10 cellular contexts compared by ENCODE assay signal in genomic region chr12:53182836-53183235, GRCh38. TPM values are rescaled to one million over a fixed set of nuclear protein-coding genes. Genes with fewer than 3 reads are reported as not detected.
DNase-seq lines count a peak whose midpoint lies in the region; ATAC-seq and TF ChIP-seq lines count a peak whose summit lies in the region.
"Had no signal": no experiment of that assay in that cellular context is flagged by ENCODE, and none has a peak within 500 bp of the region (broad histone marks: within the 10 kb centered on the region; RNA-seq: fewer than 3 reads in every experiment).

No MANE protein-coding gene starts in this region.

- peak overlapping the region in 1 of 2 experiments; percentile 92; a peak in 2 of 4 replicates for H3K4me3 ChIP-seq in DND-41 (ENCODE audit: low read depth in 1 of 2, low read length in 2 of 2)
- H3K4me3 ChIP-seq in colonic mucosa = no peak overlapping the region
- peak overlapping the region; percentile 8 for H3K4me3 ChIP-seq in neuron (ENCODE audit: low read length)
- no peak overlapping the region for H3K4me3 ChIP-seq in WERI-Rb-1 (ENCODE audit: low read depth, low read length)

- H3K27me3 ChIP-seq in DND-41 (ENCODE audit: insufficient read depth, low read length, poor library complexity) (no peaks in the 10 kb centered on the region), colonic mucosa (no peaks in the 10 kb centered on the region), neuron (ENCODE audit: insufficient read depth, low read length) (no peaks in the 10 kb centered on the region), WERI-Rb-1 (ENCODE audit: insufficient read depth, low read depth, severe bottlenecking) (no peaks in the 10 kb centered on the region)

- H3K4me2 ChIP-seq in DND-41 (ENCODE audit: insufficient read depth, low read length) = peak overlapping the region; percentile 100

- H3K4me1 ChIP-seq in DND-41 (ENCODE audit: insufficient read depth, low read length) (peaks cover 43% of the 10 kb centered on the region), colonic mucosa (peaks cover 15% of the 10 kb centered on the region), neuron (ENCODE audit: insufficient read depth, low read length) (peaks cover 24% of the 10 kb centered on the region)

- peaks cover 24% of the 10 kb centered on the region for H4K20me1 ChIP-seq in DND-41 (ENCODE audit: insufficient read depth, low read length)

- ATAC-seq in DND-41 (ENCODE audit: insufficient read depth, low read depth) = no peak
- ATAC-seq in activated CD4-positive, CD25-positive, alpha-beta regulatory T cell treated with anti-CD3 and anti-CD28 coated beads, Interleukin-2, amount 50 U/mL, for 24 hours = no peak

- POLR2A ChIA-PET in GM10248 (lab: Yijun Ruan, JAX) = interaction anchor here (1.0 kb wide), 1 partner anchor 37 kb away, joined by 4 read pairs; no protein-coding TSS in a partner anchor

- no peak for DNase-seq in DND-41
- peak; percentile 12 for DNase-seq in NOMO-1 treated with dmso at 0.1 percent for 144 hours (lab: John Stamatoyannopoulos, UW; ENCODE audit: unreplicated experiment)
- peak; percentile 47 for DNase-seq in colonic mucosa
- no peak for DNase-seq in WERI-Rb-1
- DNase-seq in GM10248 (ENCODE audit: extremely low spot score) = no peak
- no peak for DNase-seq in KG1 (lab: John Stamatoyannopoulos, UW)
- DNase-seq: NCI-H2107; stimulated activated CD4-positive, alpha-beta T cell treated with anti-CD3 and anti-CD28 coated beads, Interleukin-15, amount 100 ng/mL, for 24 hours had no signal

- H2AFZ ChIP-seq in DND-41 (ENCODE audit: low read depth, low read length) = no peak overlapping the region
- no peak overlapping the region for H2AFZ ChIP-seq in neuron (ENCODE audit: low read depth, low read length)

- H3K9me3 ChIP-seq in DND-41 (ENCODE audit: insufficient read depth, low read length, severe bottlenecking) (no peaks in the 10 kb centered on the region), colonic mucosa (no peaks in the 10 kb centered on the region), neuron (ENCODE audit: low read length) (no peaks in the 10 kb centered on the region), WERI-Rb-1 (ENCODE audit: severe bottlenecking) (no peaks in the 10 kb centered on the region)

- intact Hi-C loops in colonic mucosa (cut with DNase I) = no loop called here

- peaks cover 46% of the 10 kb centered on the region for H3K79me2 ChIP-seq in DND-41 (ENCODE audit: insufficient read depth, low read length)

- H3K27ac ChIP-seq in DND-41 (ENCODE audit: low read length) (no peak overlapping the region), colonic mucosa (peak overlapping the region; percentile 4), WERI-Rb-1 (no peak overlapping the region)

- CTCF ChIA-PET in GM10248 (lab: Yijun Ruan, JAX) = interaction anchor here (1.6 to 16.2 kb wide), 4 partner anchors 12 to 33 kb away, joined by 4 to 147 read pairs (median 9); no protein-coding TSS in a partner anchor

- H3K9ac ChIP-seq in DND-41 (ENCODE audit: low read depth, low read length) = peak overlapping the region; percentile 2; the same call in 1 of the 2 replicates
- H3K9ac ChIP-seq in colonic mucosa (ENCODE audit: low read depth in 2 of 2, low read length in 2 of 2) = peak overlapping the region in 1 of 2 donors; percentile 16

- no peak for TF ChIP-seq CTCF in DND-41 (IDR thresholded peaks at IDR 0.05; ENCODE audit: borderline replicate concordance, extremely low read depth, low read length, poor library complexity, severe bottlenecking)
- no peak for TF ChIP-seq CTCF in colonic mucosa (IDR thresholded peaks at IDR 0.05)
- no peak for TF ChIP-seq CTCF in WERI-Rb-1 (IDR thresholded peaks at IDR 0.05; ENCODE audit: low read depth, low read length)
- no peak for TF ChIP-seq CTCF in GM10248 (IDR thresholded peaks at IDR 0.05; ENCODE audit: control extremely low read depth, extremely low read depth, low read depth, missing control alignments)

- peaks cover 64% of the 10 kb centered on the region for H3K36me3 ChIP-seq in DND-41 (ENCODE audit: insufficient read depth, low read length)
- H3K36me3 ChIP-seq in colonic mucosa = peaks cover 11% of the 10 kb centered on the region
- H3K36me3 ChIP-seq in neuron (ENCODE audit: insufficient read depth, low read length) = peaks cover 58% of the 10 kb centered on the region
- H3K36me3 ChIP-seq in WERI-Rb-1 = peaks cover 63% of the 10 kb centered on the region

RNA-seq across cellular contexts. Expression of gene CSAD, which starts 2.1 kb away (rescaled TPM):
- total RNA-seq in colonic mucosa = 10 to 100 TPM in 1 of 2 donors, 1 to 10 TPM in 1; 9.1 to 20.4 TPM

RNA-seq across cellular contexts. Expression of gene ZNF740, which starts 2.3 kb away (rescaled TPM):
- 10 to 100 TPM; 27.5 to 32.3 TPM for total RNA-seq in colonic mucosa

RNA-seq across cellular contexts. Expression of gene ITGB7, which starts 24.2 kb away (rescaled TPM):
- 1 to 10 TPM; 5.3 to 8.8 TPM for total RNA-seq in colonic mucosa

RNA-seq across cellular contexts. Expression of gene RARG, which starts 49.2 kb away (rescaled TPM):
- 10 to 100 TPM; 11.4 to 21.5 TPM for total RNA-seq in colonic mucosa

Comparison
In these comparisons a context has a peak if more than half of its experiments do, and no peak if none do; other contexts are left out.
1. DNase-seq: peak in NOMO-1 treated with dmso at 0.1 percent for 144 hours (single experiment) and colonic mucosa (single experiment); none in DND-41 (single experiment), WERI-Rb-1 (single experiment), GM10248 (single experiment) and KG1 (single experiment).